1 cellular context compared by ENCODE assay signal in the genomic region with DNA sequence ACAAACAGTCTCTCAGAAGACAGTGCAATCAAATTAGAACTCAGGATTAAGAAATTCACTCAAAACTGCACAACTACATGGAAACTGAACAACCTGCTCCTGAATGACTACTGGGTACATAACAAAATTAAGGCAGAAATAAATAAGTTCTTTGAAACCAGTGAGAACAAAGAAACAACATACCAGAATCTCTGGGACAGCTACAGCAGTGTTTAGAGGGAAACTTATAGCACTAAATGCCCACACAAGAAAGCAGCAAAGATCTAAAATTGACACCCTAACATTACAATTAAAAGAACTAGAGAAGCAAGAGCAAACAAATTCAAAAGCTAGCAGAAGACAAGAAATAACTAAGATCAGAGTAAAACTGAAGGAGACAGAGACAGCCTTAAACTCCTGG. TPM values are rescaled to one million over a fixed set of nuclear protein-coding genes. Genes with fewer than 3 reads are reported as not detected.
"Had no signal": no experiment of that assay in that cellular context is flagged by ENCODE, and none has a peak within 500 bp of the region (broad histone marks: within the 10 kb centered on the region; RNA-seq: fewer than 3 reads in every experiment).

No MANE protein-coding gene starts in this region.

RNA-seq across cellular contexts. Expression of a gene that starts 12.7 kb away (rescaled TPM):
- total RNA-seq: G401 had no signal
